Comparison of ENCODE assay signal across 8 cellular contexts in the genomic region with DNA sequence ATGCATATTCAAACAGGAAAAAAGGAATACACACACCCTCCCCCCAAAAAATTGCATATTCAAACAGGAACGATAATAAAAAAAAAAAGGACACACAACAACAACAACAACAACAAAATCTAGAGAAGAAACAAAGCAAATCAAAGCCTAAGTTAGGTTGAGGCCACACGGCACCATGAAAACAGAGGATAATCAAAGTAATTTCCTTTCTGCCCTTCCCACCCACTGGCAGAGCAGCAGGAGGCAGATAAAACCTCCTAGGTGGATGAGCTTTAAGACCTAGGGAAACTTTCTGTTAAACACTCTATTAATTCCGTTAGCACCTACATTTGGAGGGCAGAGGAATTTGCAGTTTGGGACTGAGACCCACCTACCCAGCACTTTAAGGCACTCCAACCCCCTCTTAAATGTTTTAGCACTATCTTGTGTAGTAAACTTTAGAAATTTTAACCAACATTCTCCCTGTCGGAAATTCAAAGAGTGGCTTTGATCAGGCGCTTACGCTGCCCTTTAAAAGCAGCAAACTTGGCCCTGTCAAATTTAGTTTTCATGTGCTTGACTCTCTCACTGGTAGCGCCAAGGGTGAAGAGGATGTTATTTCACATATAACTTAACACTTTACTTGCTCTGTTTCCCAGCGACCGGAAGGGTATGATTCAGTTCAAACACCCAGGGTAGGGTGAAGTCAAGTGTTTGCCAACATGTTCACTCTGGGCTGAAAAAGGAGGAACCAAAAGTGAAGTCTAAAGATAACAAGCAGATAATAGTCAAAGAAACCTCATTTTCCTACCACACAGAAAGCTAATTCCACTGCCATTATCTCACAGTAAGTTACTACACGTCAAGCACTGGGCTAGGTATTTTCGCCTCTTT. TPM values are rescaled to one million over a fixed set of nuclear protein-coding genes. Genes with fewer than 3 reads are reported as not detected.
DNase-seq lines count a peak whose midpoint lies in the region; ATAC-seq, FAIRE-seq and TF ChIP-seq lines count a peak whose summit lies in the region.

No MANE protein-coding gene starts in this region.

- no peak overlapping the region for H3K4me3 Mint-ChIP-seq in CD4-positive, CD25-positive, alpha-beta regulatory T cell

- no peak for TF ChIP-seq EP300 in tibial nerve (IDR thresholded peaks at IDR 0.05)

- H3K4me2 ChIP-seq in trophoblast cell (ENCODE audit: low read length) = peak overlapping the region; percentile 24

- no peaks in the 10 kb centered on the region for H3K36me3 Mint-ChIP-seq in CD4-positive, CD25-positive, alpha-beta regulatory T cell

- H3K4me1 ChIP-seq in CD4-positive, CD25-positive, alpha-beta regulatory T cell (ENCODE audit: control insufficient read depth, insufficient read depth, low read length, poor library complexity, severe bottlenecking) = peaks cover 4% of the 10 kb centered on the region
- peaks cover 18 to 34% of the 10 kb centered on the region in 2 experiments for H3K4me1 ChIP-seq in trophoblast cell (ENCODE audit: control insufficient read depth in 1 of 2, insufficient read depth in 2 of 2, low read length in 2 of 2)
- peaks cover 0 to 16% (median 5%) of the 10 kb centered on the region in 4 donors for H3K4me1 ChIP-seq in tibial nerve

- H3K4me1 Mint-ChIP-seq in CD4-positive, CD25-positive, alpha-beta regulatory T cell = peaks cover 4 to 12% (median 9%) of the 10 kb centered on the region in 4 donors

- no peaks in the 10 kb centered on the region for H3K36me3 ChIP-seq in CD4-positive, CD25-positive, alpha-beta regulatory T cell (ENCODE audit: control insufficient read depth, insufficient read depth, low read length)
- peaks cover 36 to 78% of the 10 kb centered on the region in 2 experiments for H3K36me3 ChIP-seq in trophoblast cell (ENCODE audit: control insufficient read depth in 1 of 2, insufficient read depth in 2 of 2, low read length in 2 of 2)
- peaks cover 0 to 10% (median 0%) of the 10 kb centered on the region in 3 donors for H3K36me3 ChIP-seq in tibial nerve

- H4K8ac ChIP-seq in trophoblast cell (ENCODE audit: low read depth, low read length) = no peak overlapping the region

- H4K91ac ChIP-seq in trophoblast cell (ENCODE audit: low read depth, low read length) = no peak overlapping the region

- H3K27ac Mint-ChIP-seq in CD4-positive, CD25-positive, alpha-beta regulatory T cell = peak overlapping the region; percentile 20 to 67 (median 32)

- H3K9me3 ChIP-seq in CD4-positive, CD25-positive, alpha-beta regulatory T cell (ENCODE audit: control insufficient read depth in 2 of 2, low read length in 2 of 2) = no peaks in the 10 kb centered on the region
- H3K9me3 ChIP-seq in trophoblast cell (ENCODE audit: insufficient read depth, low read depth, low read length) (no peaks in the 10 kb centered on the region), tibial nerve (no peaks in the 10 kb centered on the region)

- no peak overlapping the region for H2AFZ ChIP-seq in trophoblast cell (ENCODE audit: insufficient read depth, low read length, poor library complexity)

- no peak overlapping the region for H3K18ac ChIP-seq in trophoblast cell (ENCODE audit: low read length)

- H3K23ac ChIP-seq in trophoblast cell (ENCODE audit: low read length) = no peak overlapping the region

- no peak overlapping the region for H2AK5ac ChIP-seq in trophoblast cell (ENCODE audit: low read length)

- FAIRE-seq in GM19239 (lab: Jason Lieb, UNC) = peak; percentile 96

- peak in 2 of 3 donors; percentile 39 to 66 for DNase-seq in CD4-positive, CD25-positive, alpha-beta regulatory T cell
- DNase-seq in GM19239 (ENCODE audit: insufficient read length, low spot score) (peak; percentile 57), SIG-M5 treated with dmso at 0.1 percent for 504 hours (lab: John Stamatoyannopoulos, UW; ENCODE audit: unreplicated experiment) (peak; percentile 96), trophoblast cell (peak; percentile 41 to 73), DMS79 treated with DMSO at 0.1 percent for 48 hours (lab: John Stamatoyannopoulos, UW) (no peak), tibial nerve (ENCODE audit: low spot score in 2 of 2) (no peak)

- peaks cover 8% of the 10 kb centered on the region for H3K27me3 ChIP-seq in CD4-positive, CD25-positive, alpha-beta regulatory T cell (ENCODE audit: control insufficient read depth, insufficient read depth, low read length)
- no peaks in the 10 kb centered on the region for H3K27me3 ChIP-seq in trophoblast cell (ENCODE audit: insufficient read depth, low read length)
- H3K27me3 ChIP-seq in tibial nerve = no peaks in the 10 kb centered on the region

- no peak for TF ChIP-seq CTCF in tibial nerve (IDR thresholded peaks at IDR 0.05)

- H2BK120ac ChIP-seq in trophoblast cell (ENCODE audit: insufficient read depth, low read length, poor library complexity) = no peak overlapping the region

- no peak overlapping the region for H3K9ac ChIP-seq in trophoblast cell (ENCODE audit: low read length)

- peak overlapping the region; percentile 31 for H3K4ac ChIP-seq in trophoblast cell (ENCODE audit: low read depth, low read length)

- H2BK5ac ChIP-seq in trophoblast cell (ENCODE audit: low read depth, low read length, poor library complexity) = no peak overlapping the region

- H2BK12ac ChIP-seq in trophoblast cell (ENCODE audit: low read length) = no peak overlapping the region

- TF ChIP-seq POLR2A in tibial nerve (IDR thresholded peaks at IDR 0.05) = no peak

- H3K27ac ChIP-seq in CD4-positive, CD25-positive, alpha-beta regulatory T cell (ENCODE audit: insufficient read depth, low read length, poor library complexity, severe bottlenecking) = no peak overlapping the region
- H3K27ac ChIP-seq in trophoblast cell (ENCODE audit: low read depth, low read length) (peak overlapping the region; percentile 53), tibial nerve (peak overlapping the region in 1 of 4 donors; percentile 21)

- ATAC-seq in CD4-positive, CD25-positive, alpha-beta regulatory T cell (ENCODE audit: low read depth in 2 of 2) = peak; percentile 65 to 74
- ATAC-seq in HG03135 (IDR thresholded peaks at IDR 0.05; ENCODE audit: unreplicated experiment) (peak; percentile 92), esophagus mucosa (peak; percentile 42)

- no peak overlapping the region for H4K12ac ChIP-seq in trophoblast cell (ENCODE audit: low read depth, low read length)

- peaks cover 19% of the 10 kb centered on the region for H3K79me2 ChIP-seq in trophoblast cell (ENCODE audit: control insufficient read depth, insufficient read depth, low read length, poor library complexity)

- H3K9me3 Mint-ChIP-seq in CD4-positive, CD25-positive, alpha-beta regulatory T cell = no peaks in the 10 kb centered on the region

- H3K79me1 ChIP-seq in trophoblast cell (ENCODE audit: low read length) = peaks cover 4% of the 10 kb centered on the region

- H3K4me3 ChIP-seq in CD4-positive, CD25-positive, alpha-beta regulatory T cell (ENCODE audit: low read depth, low read length) = no peak overlapping the region
- no peak overlapping the region for H3K4me3 ChIP-seq in trophoblast cell (ENCODE audit: low read depth, low read length)
- no peak overlapping the region for H3K4me3 ChIP-seq in tibial nerve

- WGBS in trophoblast cell (ENCODE audit: extremely low coverage, insufficient coverage, insufficient read length) = no CpG with 5 or more reads among the region's 11 CpGs
- 58 to 62% methylated on average over 11 of the region's 11 CpGs for WGBS in tibial nerve, 2 donors

- H3K14ac ChIP-seq in trophoblast cell (ENCODE audit: low read length) = no peak overlapping the region

- peaks cover 15% of the 10 kb centered on the region for H3K27me3 Mint-ChIP-seq in CD4-positive, CD25-positive, alpha-beta regulatory T cell

RNA-seq across cellular contexts. Expression of a gene that starts 9.2 kb away (rescaled TPM):
- total RNA-seq in CD4-positive, CD25-positive, alpha-beta regulatory T cell = 6.8 TPM
- under 1 TPM in 3 of 4 donors, not detected in 1; 0.10 to 0.69 (median 0.26) TPM for polyA plus RNA-seq in CD4-positive, CD25-positive, alpha-beta regulatory T cell
- 2.6 TPM for total RNA-seq in esophagus mucosa
- 143 and 145 TPM in 2 replicates for polyA plus RNA-seq in trophoblast cell (2013)
- total RNA-seq in tibial nerve = 10 to 100 TPM in 2 of 4 donors, 1 to 10 TPM in 2; 4.0 to 11.7 (median 7.7) TPM

RNA-seq across cellular contexts. Expression of a gene that starts 53.7 kb away (rescaled TPM):
- total RNA-seq in CD4-positive, CD25-positive, alpha-beta regulatory T cell = 41.9 TPM
- polyA plus RNA-seq in CD4-positive, CD25-positive, alpha-beta regulatory T cell = 100 to 1,000 TPM; 102 to 128 (median 120) TPM
- total RNA-seq in esophagus mucosa (52.6 TPM), tibial nerve (100 to 1,000 TPM in 3 of 4 donors, 10 to 100 TPM in 1; 79.1 to 166 (median 129) TPM)
- polyA plus RNA-seq in trophoblast cell (2013) = 56.0 and 58.6 TPM in 2 replicates

Comparison
In these comparisons a context has a peak if more than half of its experiments do, and no peak if none do; other contexts are left out.
1. ATAC-seq: peak in every context shown above with its lines; median percentile 92 in HG03135; 70 in CD4-positive, CD25-positive, alpha-beta regulatory T cell; 42 in esophagus mucosa.
2. DNase-seq: peak in CD4-positive, CD25-positive, alpha-beta regulatory T cell (2 of 3), GM19239 (single experiment), SIG-M5 treated with dmso at 0.1 percent for 504 hours (single experiment) and trophoblast cell (2 of 2); none in DMS79 treated with DMSO at 0.1 percent for 48 hours (single experiment) and tibial nerve (0 of 2).